Comparison of ENCODE assay signal across 8 cellular contexts in genomic region chr3:177448987-177449975, GRCh38.
DNase-seq lines count a peak whose midpoint lies in the region; ATAC-seq and TF ChIP-seq lines count a peak whose summit lies in the region.

No MANE protein-coding gene starts in this region.

- no peaks in the 10 kb centered on the region for H3K36me3 ChIP-seq in mucosa of descending colon (ENCODE audit: low read depth)
- H3K36me3 ChIP-seq in Karpas-422 (ENCODE audit: insufficient read depth, low read length) = no peaks in the 10 kb centered on the region

- DNase-seq in ELF-1 (ENCODE audit: low read depth, low spot score) (peak; percentile 45), HL-60 (ENCODE audit: low read depth in 1 of 2, low spot score in 1 of 2) (peak; percentile 91 to 94), mucosa of descending colon (no peak), Karpas-422 (no peak), ACHN (no peak), NCI-H2196 treated with DMSO at 0.1 percent for 48 hours (lab: John Stamatoyannopoulos, UW; ENCODE audit: unreplicated experiment) (no peak)
- peak; percentile 63 for DNase-seq in activated effector memory CD4-positive, alpha-beta T cell treated with anti-CD3 and anti-CD28 coated beads, Interleukin-2, amount 50 U/mL, for 16 hours

- no peak overlapping the region for H3K9ac ChIP-seq in Karpas-422 (ENCODE audit: low read length)

- ATAC-seq in GM21447 (IDR thresholded peaks at IDR 0.05; ENCODE audit: unreplicated experiment) (peak; percentile 98), mucosa of descending colon (peak; percentile 27)

- TF ChIP-seq CTCF in HL-60 (IDR thresholded peaks at IDR 0.05; ENCODE audit: insufficient read depth, low read length) = no peak
- TF ChIP-seq CTCF in mucosa of descending colon (IDR thresholded peaks at IDR 0.05) = no peak

- H3K9me3 ChIP-seq in mucosa of descending colon = no peaks in the 10 kb centered on the region
- no peaks in the 10 kb centered on the region for H3K9me3 ChIP-seq in Karpas-422 (ENCODE audit: low read length)

- H3K9me2 ChIP-seq in Karpas-422 (replicated peaks; ENCODE audit: insufficient read depth, low read length) = no peaks in the 10 kb centered on the region

- H3K27me3 ChIP-seq in HL-60 (ENCODE audit: insufficient read depth, poor library complexity, severe bottlenecking) (no peaks in the 10 kb centered on the region), Karpas-422 (ENCODE audit: low read length) (no peaks in the 10 kb centered on the region)

- H3K4me1 ChIP-seq in mucosa of descending colon (ENCODE audit: low read depth) (peaks cover 17% of the 10 kb centered on the region), Karpas-422 (ENCODE audit: low read length) (no peaks in the 10 kb centered on the region)

- H3K79me2 ChIP-seq in Karpas-422 (ENCODE audit: low read length) = no peaks in the 10 kb centered on the region

- in situ Hi-C loops in ACHN (cut with HindIII; ENCODE audit: low pct_ligation_motif_present, low pct_unique_long_range_greater_than_20kb, low sequenced_read_pairs) = no loop called here

- H2AFZ ChIP-seq in Karpas-422 (ENCODE audit: low read length) = no peak overlapping the region

- no peak overlapping the region for H3K4me2 ChIP-seq in Karpas-422 (ENCODE audit: low read depth, low read length, poor library complexity, severe bottlenecking)

- intact Hi-C loops in mucosa of descending colon (cut with DNase I, micrococcal nuclease) = no loop called here

- peak overlapping the region; percentile 56 for H3K27ac ChIP-seq in HL-60 (replicated peaks)
- H3K27ac ChIP-seq in Karpas-422 (ENCODE audit: low read length) = no peak overlapping the region

- H3K4me3 ChIP-seq in HL-60 (replicated peaks; ENCODE audit: insufficient read depth, low read length) (no peak overlapping the region), mucosa of descending colon (no peak overlapping the region), Karpas-422 (ENCODE audit: low read length) (no peak overlapping the region)

- no peaks in the 10 kb centered on the region for H4K20me1 ChIP-seq in Karpas-422 (ENCODE audit: insufficient read depth, low read depth, low read length)

Comparison
In these comparisons a context has a peak if more than half of its experiments do, and no peak if none do; other contexts are left out.
1. DNase-seq: peak in ELF-1 (single experiment), HL-60 (2 of 2) and activated effector memory CD4-positive, alpha-beta T cell treated with anti-CD3 and anti-CD28 coated beads, Interleukin-2, amount 50 U/mL, for 16 hours (single experiment); none in mucosa of descending colon (0 of 3), Karpas-422 (single experiment), ACHN (single experiment) and NCI-H2196 treated with DMSO at 0.1 percent for 48 hours (single experiment).